In the genomic region with DNA sequence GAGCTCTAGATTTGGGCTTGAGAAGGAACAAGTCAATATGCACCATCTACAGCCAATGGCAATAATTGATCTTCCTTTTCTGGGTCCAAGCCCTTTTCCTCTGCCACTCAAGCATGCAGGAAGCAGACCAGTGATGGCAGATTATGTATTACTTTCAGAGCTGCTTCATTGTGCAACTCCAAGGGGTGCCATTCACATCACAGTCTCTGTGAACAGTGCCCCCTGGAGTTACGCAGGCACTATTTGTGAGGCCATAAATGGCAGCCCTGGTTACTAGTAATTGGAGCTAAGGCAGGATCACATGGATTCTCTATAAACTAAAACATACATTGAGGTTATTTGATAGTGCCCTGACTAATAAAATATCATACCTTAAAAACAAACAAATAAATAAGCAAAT, we compare ENCODE assay signal across 9 cellular contexts.
DNase-seq lines count a peak whose midpoint lies in the region; ATAC-seq, FAIRE-seq and TF ChIP-seq lines count a peak whose summit lies in the region.
"Had no signal": no experiment of that assay in that cellular context is flagged by ENCODE, and none has a peak within 500 bp of the region (broad histone marks: within the 10 kb centered on the region; RNA-seq: fewer than 3 reads in every experiment).

No MANE protein-coding gene starts in this region.

- ATAC-seq in GM19463 (IDR thresholded peaks at IDR 0.05; ENCODE audit: unreplicated experiment) (peak; percentile 86), K562 (peak; percentile 95)
- no peak for ATAC-seq in effector memory CD8-positive, alpha-beta T cell (replicated peaks)

- H3K27me3 ChIP-seq in HUES48 (ENCODE audit: control insufficient read depth, insufficient read depth, low read length) (no peaks in the 10 kb centered on the region), K562 (ENCODE audit: control insufficient read depth in 2 of 2, insufficient read depth in 2 of 2, low read length in 2 of 2) (no peaks in the 10 kb centered on the region; a peak in 1 of 5 replicates)

- H3K27me3 Mint-ChIP-seq in effector memory CD8-positive, alpha-beta T cell = no peaks in the 10 kb centered on the region

- H3K9me3 ChIP-seq in HUES48 (ENCODE audit: control insufficient read depth, insufficient read depth, low read length) (no peaks in the 10 kb centered on the region), K562 (replicated peaks; ENCODE audit: control insufficient read depth, insufficient read depth, low read depth, low read length) (no peaks in the 10 kb centered on the region; the same call in 1 of the 2 replicates)

- CTCF ChIA-PET in K562 (lab: Yijun Ruan, JAX; ENCODE audit: low intra/inter-chr PET ratio) = no interaction called here

- H2AFZ ChIP-seq in K562 (ENCODE audit: low read depth, low read length) = no peak overlapping the region

- WGBS in K562 (ENCODE audit: insufficient coverage, low coverage, missing lambda C conversion rate) = 5% methylated on average over 1 of the region's 1 CpG

- TF ChIP-seq CTCF in AG09319 (IDR thresholded peaks at IDR 0.05; ENCODE audit: low read depth, low read length) (peak; percentile 7; the same call in 1 of the 2 replicates), K562 (IDR thresholded peaks at IDR 0.05 in 2 of 3, conservative IDR thresholded peaks at IDR 0.05 in 1 of 3; ENCODE audit: insufficient read depth in 2 of 3, low read depth in 1 of 3, low read length in 3 of 3) (peak; percentile 61 to 73 (median 65))

- H3K27ac ChIP-seq in HUES48 (ENCODE audit: low read depth, low read length) (peak overlapping the region; percentile 2), K562 (ENCODE audit: extremely low read depth, low read depth, low read length) (no peak overlapping the region)

- no peaks in the 10 kb centered on the region for H3K79me2 ChIP-seq in K562 (ENCODE audit: control insufficient read depth, insufficient read depth, low read length)

- H3K4me3 ChIP-seq in HUES48 (ENCODE audit: low read depth, low read length) (no peak overlapping the region), K562 (no peak overlapping the region)

- intact Hi-C loops in K562 (cut with micrococcal nuclease) = loop anchor here (5.0 to 10.0 kb wide), 2 partner anchors 362 to 521 kb away; no protein-coding TSS in a partner anchor

- FAIRE-seq in K562 (lab: Jason Lieb, UNC) = peak; percentile 85
- FAIRE-seq: TTC549 had no signal

- in situ Hi-C loops in K562 (cut with MboI) = no loop called here

- H3K9me3 Mint-ChIP-seq in effector memory CD8-positive, alpha-beta T cell = peaks cover 2 to 7% of the 10 kb centered on the region in 2 donors

- no peak overlapping the region for H3K4me2 ChIP-seq in K562 (ENCODE audit: insufficient read depth, low read length)

- BruUV-seq in K562 (replicated peaks; lab: Mats Ljungman, UMichigan) = no TSS peak

- H3K4me1 Mint-ChIP-seq in effector memory CD8-positive, alpha-beta T cell (ENCODE audit: low read depth in 2 of 2) = no peaks in the 10 kb centered on the region

- no peak overlapping the region for H3K4me3 Mint-ChIP-seq in effector memory CD8-positive, alpha-beta T cell

- DNase-seq in AG09319 (ENCODE audit: extremely low read depth, low read depth) = no peak
- peak in 2 of 4 experiments; percentile 17 to 53 for DNase-seq in K562 (ENCODE audit: extremely low read depth in 1 of 4, low spot score in 3 of 4)
- DNase-seq in NCI-H2107 treated with DMSO at 0.1 percent for 48 hours (lab: John Stamatoyannopoulos, UW; ENCODE audit: unreplicated experiment) = no peak
- no peak for DNase-seq in T-helper 9 cell
- DNase-seq in effector memory CD8-positive, alpha-beta T cell = no peak
- DNase-seq in activated effector memory CD4-positive, alpha-beta T cell treated with Interleukin-2 at 50 U/mL for 16 hours = no peak

- no peak overlapping the region for H3K27ac Mint-ChIP-seq in effector memory CD8-positive, alpha-beta T cell

- H3K36me3 Mint-ChIP-seq in effector memory CD8-positive, alpha-beta T cell (ENCODE audit: insufficient read depth) = no peaks in the 10 kb centered on the region

- POLR2A ChIA-PET in K562 (lab: Yijun Ruan, JAX) = interaction anchor here (0.8 kb wide), 1 partner anchor 11 kb away, joined by 3 read pairs; no protein-coding TSS in a partner anchor

- no peak for TF ChIP-seq EP300 in K562 (IDR thresholded peaks at IDR 0.05; ENCODE audit: low read length)

- H3K9ac ChIP-seq in HUES48 (ENCODE audit: low read depth, low read length) = no peak overlapping the region
- no peak overlapping the region for H3K9ac ChIP-seq in K562 (ENCODE audit: insufficient read depth in 1 of 2, low read depth in 2 of 2, low read length in 2 of 2)

- H4K20me1 ChIP-seq in K562 (replicated peaks; ENCODE audit: control insufficient read depth, insufficient read depth, low read length) = no peaks in the 10 kb centered on the region

- TF ChIP-seq POLR2A in K562 (conservative IDR thresholded peaks at IDR 0.05) = no peak

- TF ChIP-seq RAD21 in K562 (CRISPR knock-in tag; conservative IDR thresholded peaks at IDR 0.05 in 1 of 2, IDR thresholded peaks at IDR 0.05 in 1 of 2) = peak; percentile 38 to 57

- no peaks in the 10 kb centered on the region for H3K9me1 ChIP-seq in K562 (ENCODE audit: control insufficient read depth, insufficient read depth, low read length)

- peaks cover 11% of the 10 kb centered on the region for H3K4me1 ChIP-seq in HUES48 (ENCODE audit: control insufficient read depth, insufficient read depth, low read length)
- peaks cover 0 to 2% of the 10 kb centered on the region in 2 experiments; a peak in 2 of 5 replicates for H3K4me1 ChIP-seq in K562 (replicated peaks in 1 of 2; ENCODE audit: control insufficient read depth in 2 of 2, insufficient read depth in 2 of 2, low read length in 2 of 2)

- H3K36me3 ChIP-seq in HUES48 (ENCODE audit: control insufficient read depth, insufficient read depth, low read length) (no peaks in the 10 kb centered on the region), K562 (ENCODE audit: control insufficient read depth, insufficient read depth, low read length) (no peaks in the 10 kb centered on the region)

TF ChIP-seq in K562, 482 proteins besides CTCF, POLR2A, EP300 and RAD21 (continues in another document):
- TF ChIP-seq, protein P1, sequence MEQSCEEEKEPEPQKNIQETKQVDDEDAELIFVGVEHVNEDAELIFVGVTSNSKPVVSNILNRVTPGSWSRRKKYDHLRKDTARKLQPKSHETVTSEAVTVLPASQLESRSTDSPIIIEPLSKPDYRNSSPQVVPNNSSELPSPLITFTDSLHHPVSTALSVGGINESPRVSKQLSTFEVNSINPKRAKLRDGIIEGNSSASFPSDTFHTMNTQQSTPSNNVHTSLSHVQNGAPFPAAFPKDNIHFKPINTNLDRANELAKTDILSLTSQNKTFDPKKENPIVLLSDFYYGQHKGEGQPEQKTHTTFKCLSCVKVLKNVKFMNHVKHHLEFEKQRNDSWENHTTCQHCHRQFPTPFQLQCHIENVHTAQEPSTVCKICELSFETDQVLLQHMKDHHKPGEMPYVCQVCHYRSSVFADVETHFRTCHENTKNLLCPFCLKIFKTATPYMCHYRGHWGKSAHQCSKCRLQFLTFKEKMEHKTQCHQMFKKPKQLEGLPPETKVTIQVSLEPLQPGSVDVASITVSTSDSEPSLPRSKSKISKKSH (CRISPR knock-in tag; IDR thresholded peaks at IDR 0.05) = no peak
- TF ChIP-seq, protein P2, sequence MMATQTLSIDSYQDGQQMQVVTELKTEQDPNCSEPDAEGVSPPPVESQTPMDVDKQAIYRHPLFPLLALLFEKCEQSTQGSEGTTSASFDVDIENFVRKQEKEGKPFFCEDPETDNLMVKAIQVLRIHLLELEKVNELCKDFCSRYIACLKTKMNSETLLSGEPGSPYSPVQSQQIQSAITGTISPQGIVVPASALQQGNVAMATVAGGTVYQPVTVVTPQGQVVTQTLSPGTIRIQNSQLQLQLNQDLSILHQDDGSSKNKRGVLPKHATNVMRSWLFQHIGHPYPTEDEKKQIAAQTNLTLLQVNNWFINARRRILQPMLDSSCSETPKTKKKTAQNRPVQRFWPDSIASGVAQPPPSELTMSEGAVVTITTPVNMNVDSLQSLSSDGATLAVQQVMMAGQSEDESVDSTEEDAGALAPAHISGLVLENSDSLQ (IDR thresholded peaks at IDR 0.05) = 0 out of 2 replicates have a peak, but pooled peaks have one; percentile 15
- no peak for TF ChIP-seq NCOA1 (IDR thresholded peaks at IDR 0.05; ENCODE audit: low read depth)
- no peak for TF ChIP-seq ZNF121 (CRISPR knock-in tag; conservative IDR thresholded peaks at IDR 0.05)
- TF ChIP-seq YY1 (IDR thresholded peaks at IDR 0.05; ENCODE audit: borderline replicate concordance in 1 of 3, control insufficient read depth in 1 of 3, extremely low read depth in 1 of 3, insufficient read depth in 3 of 3, insufficient read length in 1 of 3, insufficient replicate concordance in 2 of 3, low read depth in 1 of 3, low read length in 2 of 3) = peak in 1 of 3 experiments; percentile 37
- no peak for TF ChIP-seq RBM17 (IDR thresholded peaks at IDR 0.05; ENCODE audit: borderline replicate concordance, low read depth, low read length)
- TF ChIP-seq CHD1 (IDR thresholded peaks at IDR 0.05; ENCODE audit: low read length) = no peak
- no peak for TF ChIP-seq MEF2A (IDR thresholded peaks at IDR 0.05; ENCODE audit: control insufficient read depth, low read depth, low read length)
- no peak for TF ChIP-seq MTA2 (IDR thresholded peaks at IDR 0.05; ENCODE audit: low read depth)
- TF ChIP-seq NCOA6 (IDR thresholded peaks at IDR 0.05) = no peak
- no peak for TF ChIP-seq SMARCC2 (IDR thresholded peaks at IDR 0.05; ENCODE audit: low read depth)
- TF ChIP-seq, protein P3, sequence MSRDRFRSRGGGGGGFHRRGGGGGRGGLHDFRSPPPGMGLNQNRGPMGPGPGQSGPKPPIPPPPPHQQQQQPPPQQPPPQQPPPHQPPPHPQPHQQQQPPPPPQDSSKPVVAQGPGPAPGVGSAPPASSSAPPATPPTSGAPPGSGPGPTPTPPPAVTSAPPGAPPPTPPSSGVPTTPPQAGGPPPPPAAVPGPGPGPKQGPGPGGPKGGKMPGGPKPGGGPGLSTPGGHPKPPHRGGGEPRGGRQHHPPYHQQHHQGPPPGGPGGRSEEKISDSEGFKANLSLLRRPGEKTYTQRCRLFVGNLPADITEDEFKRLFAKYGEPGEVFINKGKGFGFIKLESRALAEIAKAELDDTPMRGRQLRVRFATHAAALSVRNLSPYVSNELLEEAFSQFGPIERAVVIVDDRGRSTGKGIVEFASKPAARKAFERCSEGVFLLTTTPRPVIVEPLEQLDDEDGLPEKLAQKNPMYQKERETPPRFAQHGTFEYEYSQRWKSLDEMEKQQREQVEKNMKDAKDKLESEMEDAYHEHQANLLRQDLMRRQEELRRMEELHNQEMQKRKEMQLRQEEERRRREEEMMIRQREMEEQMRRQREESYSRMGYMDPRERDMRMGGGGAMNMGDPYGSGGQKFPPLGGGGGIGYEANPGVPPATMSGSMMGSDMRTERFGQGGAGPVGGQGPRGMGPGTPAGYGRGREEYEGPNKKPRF (IDR thresholded peaks at IDR 0.05; ENCODE audit: low read depth, low read length) = no peak
- TF ChIP-seq ILF3 (IDR thresholded peaks at IDR 0.05; ENCODE audit: borderline replicate concordance) = no peak
